ENCODE assay signal across 26 cellular contexts in genomic region chr14:94029250-94029649, GRCh38. TPM values are rescaled to one million over a fixed set of nuclear protein-coding genes. Genes with fewer than 3 reads are reported as not detected.
DNase-seq lines count a peak whose midpoint lies in the region; ATAC-seq and TF ChIP-seq lines count a peak whose summit lies in the region.
"Had no signal": no experiment of that assay in that cellular context is flagged by ENCODE, and none has a peak within 500 bp of the region (broad histone marks: within the 10 kb centered on the region; RNA-seq: fewer than 3 reads in every experiment).

No MANE protein-coding gene starts in this region.

- no peaks in the 10 kb centered on the region for H3K9me3 ChIP-seq in breast epithelium
- no peaks in the 10 kb centered on the region for H3K9me3 ChIP-seq in naive thymus-derived CD4-positive, alpha-beta T cell (ENCODE audit: control insufficient read depth in 2 of 3, low read length in 3 of 3)
- H3K9me3 ChIP-seq: A549, adrenal gland, heart left ventricle had no signal

- intact Hi-C loops in dendritic cell treated with granulocyte-macrophage colony-stimulating factor and Interleukin-4, amounts not matched to agents 40 ng/mL and 50 ng/mL, for 4 days (cut with micrococcal nuclease): loop anchor here (5.0 kb wide), 1 partner anchor 53 kb away; the partner anchor contains the start of genes DDX24 and IFI27L1
- intact Hi-C loops in breast epithelium (cut with DNase I; ENCODE audit: low total_unique reads): no loop called here
- intact Hi-C loops in naive thymus-derived CD4-positive, alpha-beta T cell (cut with micrococcal nuclease): no loop called here

- no peaks in the 10 kb centered on the region for H3K36me3 ChIP-seq in H7 (replicated peaks; ENCODE audit: control insufficient read depth, insufficient read depth, low read length)
- no peaks in the 10 kb centered on the region for H3K36me3 ChIP-seq in breast epithelium
- no peaks in the 10 kb centered on the region for H3K36me3 ChIP-seq in naive thymus-derived CD4-positive, alpha-beta T cell (ENCODE audit: control insufficient read depth in 2 of 3, insufficient read depth in 3 of 3, low read length in 3 of 3)
- H3K36me3 ChIP-seq: adrenal gland, heart left ventricle had no signal

- TF ChIP-seq CTCF in breast epithelium (IDR thresholded peaks at IDR 0.05): no peak

- H3K4me1 Mint-ChIP-seq in activated CD8-positive, alpha-beta memory T cell treated with anti-CD3 and anti-CD28 coated beads, Interleukin-2, amount 10 ng/mL, durations not matched to agents 7 days and 5 days: peaks cover 31% of the 10 kb centered on the region
- H3K4me1 Mint-ChIP-seq in dendritic cell treated with granulocyte-macrophage colony-stimulating factor and Interleukin-4, amounts not matched to agents 40 ng/mL and 50 ng/mL, for 4 days (ENCODE audit: low read depth): peaks cover 38% of the 10 kb centered on the region
- peaks cover 10 to 21% (median 14%) of the 10 kb centered on the region in 7 donors for H3K4me1 Mint-ChIP-seq in naive thymus-derived CD4-positive, alpha-beta T cell

- no peak overlapping the region for H3K27ac ChIP-seq in breast epithelium
- H3K27ac ChIP-seq in naive thymus-derived CD4-positive, alpha-beta T cell (ENCODE audit: low read depth, low read length): no peak overlapping the region
- H3K27ac ChIP-seq: A549, adrenal gland, heart left ventricle had no signal

- no peaks in the 10 kb centered on the region for H3K4me1 ChIP-seq in breast epithelium
- H3K4me1 ChIP-seq in naive thymus-derived CD4-positive, alpha-beta T cell (ENCODE audit: control insufficient read depth in 2 of 2, insufficient read depth in 2 of 2, low read length in 2 of 2): peaks cover 5 to 12% of the 10 kb centered on the region in 2 donors

- CTCF ChIA-PET in activated CD8-positive, alpha-beta memory T cell treated with anti-CD3 and anti-CD28 coated beads, Interleukin-2, amount 10 ng/mL, durations not matched to agents 7 days and 5 days (lab: Charles Lee): interaction anchor here (0.8 to 9.8 kb wide), 4 partner anchors 25 to 107 kb away, joined by 3 to 87 read pairs (median 8); no protein-coding TSS in a partner anchor
- CTCF ChIA-PET in naive thymus-derived CD4-positive, alpha-beta T cell (lab: Charles Lee): interaction anchor here (1.2 kb wide), 1 partner anchor 89 kb away, joined by 3 read pairs; no protein-coding TSS in a partner anchor

- POLR2A ChIA-PET in naive thymus-derived CD4-positive, alpha-beta T cell (lab: Charles Lee): interaction anchor here (0.5 to 0.7 kb wide), 2 partner anchors 50 to 153 kb away, joined by 3 read pairs; no protein-coding TSS in a partner anchor

- no peaks in the 10 kb centered on the region for H3K9me3 Mint-ChIP-seq in activated CD8-positive, alpha-beta memory T cell treated with anti-CD3 and anti-CD28 coated beads, Interleukin-2, amount 10 ng/mL, durations not matched to agents 7 days and 5 days (ENCODE audit: low read depth)
- no peaks in the 10 kb centered on the region for H3K9me3 Mint-ChIP-seq in dendritic cell treated with granulocyte-macrophage colony-stimulating factor and Interleukin-4, amounts not matched to agents 40 ng/mL and 50 ng/mL, for 4 days
- H3K9me3 Mint-ChIP-seq in naive thymus-derived CD4-positive, alpha-beta T cell: no peaks in the 10 kb centered on the region

- no peak overlapping the region for H3K4me3 Mint-ChIP-seq in activated CD8-positive, alpha-beta memory T cell treated with anti-CD3 and anti-CD28 coated beads, Interleukin-2, amount 10 ng/mL, durations not matched to agents 7 days and 5 days
- H3K4me3 Mint-ChIP-seq in dendritic cell treated with granulocyte-macrophage colony-stimulating factor and Interleukin-4, amounts not matched to agents 40 ng/mL and 50 ng/mL, for 4 days: no peak overlapping the region
- peak overlapping the region in 2 of 10 donors; percentile 27 to 51 for H3K4me3 Mint-ChIP-seq in naive thymus-derived CD4-positive, alpha-beta T cell

- H3K27me3 Mint-ChIP-seq in activated CD8-positive, alpha-beta memory T cell treated with anti-CD3 and anti-CD28 coated beads, Interleukin-2, amount 10 ng/mL, durations not matched to agents 7 days and 5 days: no peaks in the 10 kb centered on the region
- no peaks in the 10 kb centered on the region for H3K27me3 Mint-ChIP-seq in dendritic cell treated with granulocyte-macrophage colony-stimulating factor and Interleukin-4, amounts not matched to agents 40 ng/mL and 50 ng/mL, for 4 days
- peaks cover 0 to 2% (median 0%) of the 10 kb centered on the region in 5 donors for H3K27me3 Mint-ChIP-seq in naive thymus-derived CD4-positive, alpha-beta T cell

- no peak overlapping the region for H3K4me3 ChIP-seq in H7 (ENCODE audit: insufficient read depth, low read depth, low read length)
- H3K4me3 ChIP-seq in breast epithelium: no peak overlapping the region
- no peak overlapping the region for H3K4me3 ChIP-seq in naive thymus-derived CD4-positive, alpha-beta T cell (ENCODE audit: low read length)
- H3K4me3 ChIP-seq: A549, adrenal gland, heart left ventricle, lung had no signal

- H3K27me3 ChIP-seq in H7 (ENCODE audit: control insufficient read depth, insufficient read depth, low read length): peaks cover 6% of the 10 kb centered on the region
- H3K27me3 ChIP-seq in breast epithelium: no peaks in the 10 kb centered on the region
- no peaks in the 10 kb centered on the region for H3K27me3 ChIP-seq in naive thymus-derived CD4-positive, alpha-beta T cell (ENCODE audit: control insufficient read depth in 2 of 2, insufficient read depth in 2 of 2, low read length in 2 of 2)
- H3K27me3 ChIP-seq: adrenal gland, heart left ventricle had no signal

- peak overlapping the region; percentile 68 for H3K27ac Mint-ChIP-seq in activated CD8-positive, alpha-beta memory T cell treated with anti-CD3 and anti-CD28 coated beads, Interleukin-2, amount 10 ng/mL, durations not matched to agents 7 days and 5 days
- peak overlapping the region; percentile 37 for H3K27ac Mint-ChIP-seq in dendritic cell treated with granulocyte-macrophage colony-stimulating factor and Interleukin-4, amounts not matched to agents 40 ng/mL and 50 ng/mL, for 4 days
- H3K27ac Mint-ChIP-seq in naive thymus-derived CD4-positive, alpha-beta T cell: peak overlapping the region in 1 of 9 donors; percentile 1

- no peak for ATAC-seq in activated CD8-positive, alpha-beta memory T cell treated with anti-CD3 and anti-CD28 coated beads, Interleukin-2, amount 10 ng/mL, durations not matched to agents 7 days and 5 days
- ATAC-seq in naive thymus-derived CD4-positive, alpha-beta T cell: no peak
- ATAC-seq: A549, heart left ventricle had no signal

- DNase-seq in activated CD8-positive, alpha-beta memory T cell treated with anti-CD3 and anti-CD28 coated beads, Interleukin-2, amount 10 ng/mL, durations not matched to agents 7 days and 5 days: no peak
- no peak for DNase-seq in activated CD8-positive, alpha-beta memory T cell treated with anti-CD3 and anti-CD28 coated beads, Interleukin-2, amount 50 U/mL, for 4 hours
- DNase-seq in NOMO-1 (lab: John Stamatoyannopoulos, UW; ENCODE audit: unreplicated experiment in 2 of 2) (peak; percentile 54 to 78), H7 (no peak), mucosa of gallbladder (ENCODE audit: low spot score) (no peak), breast epithelium (ENCODE audit: low spot score in 2 of 2) (no peak)
- no peak for DNase-seq in naive thymus-derived CD4-positive, alpha-beta T cell
- DNase-seq: activated naive CD4-positive, alpha-beta T cell treated with Interleukin-2 at 50 U/mL for 16 hours; adrenal gland; effector CD8-positive, alpha-beta T cell; foreskin fibroblast; heart left ventricle; kidney glomerular epithelial cell; NCI-H2171; NCI-H524 treated with DMSO at 0.1 percent for 48 hours; stimulated activated CD4-positive, alpha-beta T cell treated with anti-CD3 and anti-CD28 coated beads, Interleukin-1b, Interleukin-23, amount 100 ng/mL, for 48 hours had no signal

- TF ChIP-seq POLR2A in breast epithelium (IDR thresholded peaks at IDR 0.05): no peak

- no peaks in the 10 kb centered on the region for H3K36me3 Mint-ChIP-seq in activated CD8-positive, alpha-beta memory T cell treated with anti-CD3 and anti-CD28 coated beads, Interleukin-2, amount 10 ng/mL, durations not matched to agents 7 days and 5 days
- H3K36me3 Mint-ChIP-seq in dendritic cell treated with granulocyte-macrophage colony-stimulating factor and Interleukin-4, amounts not matched to agents 40 ng/mL and 50 ng/mL, for 4 days (ENCODE audit: low read depth): no peaks in the 10 kb centered on the region
- peaks cover 0 to 2% (median 0%) of the 10 kb centered on the region in 5 donors for H3K36me3 Mint-ChIP-seq in naive thymus-derived CD4-positive, alpha-beta T cell

RNA-seq across cellular contexts. Expression of gene OTUB2, which starts 3.1 kb away (rescaled TPM):
- total RNA-seq in activated CD8-positive, alpha-beta memory T cell treated with anti-CD3 and anti-CD28 coated beads, Interleukin-2, amount 10 ng/mL, durations not matched to agents 7 days and 5 days: 1 to 10 TPM; 3.4 to 4.2 TPM
- 3.0 and 4.4 TPM in 2 replicates for total RNA-seq in H7 (2014; rRNA removed; shearing (Covaris generic))
- total RNA-seq in mucosa of gallbladder: 2.1 TPM
- 1 to 10 TPM in 1 of 3 donors, under 1 TPM in 2; 0.64 to 1.6 (median 0.73) TPM for total RNA-seq in breast epithelium
- total RNA-seq in naive thymus-derived CD4-positive, alpha-beta T cell: 1 to 10 TPM in 1 of 5 experiments, under 1 TPM in 3, not detected in 1; 0.11 to 2.5 (median 0.63) TPM
- polyA plus RNA-seq in naive thymus-derived CD4-positive, alpha-beta T cell: under 1 TPM; 0.35 to 0.56 TPM

RNA-seq across cellular contexts. Expression of gene CCDC197, which starts 32.1 kb away (rescaled TPM):
- total RNA-seq in activated CD8-positive, alpha-beta memory T cell treated with anti-CD3 and anti-CD28 coated beads, Interleukin-2, amount 10 ng/mL, durations not matched to agents 7 days and 5 days: under 1 TPM in 1 of 2 experiments, not detected in 1; 0.14 TPM
- not detected in 2 replicates for total RNA-seq in H7 (2014; rRNA removed; shearing (Covaris generic))
- total RNA-seq in mucosa of gallbladder: not detected
- not detected for total RNA-seq in breast epithelium
- not detected for total RNA-seq in naive thymus-derived CD4-positive, alpha-beta T cell
- not detected for polyA plus RNA-seq in naive thymus-derived CD4-positive, alpha-beta T cell
- total RNA-seq: activated CD8-positive, alpha-beta memory T cell treated with anti-CD3 and anti-CD28 coated beads for 36 hours; adrenal gland; chondrocyte; lung; MCF 10A; omental fat pad; skeletal muscle tissue had no signal
- polyA plus RNA-seq: A549, adrenal gland, BJ, esophagus, lung had no signal

RNA-seq across cellular contexts. Expression of gene DDX24, which starts 51.8 kb away (rescaled TPM):
- total RNA-seq in activated CD8-positive, alpha-beta memory T cell treated with anti-CD3 and anti-CD28 coated beads, Interleukin-2, amount 10 ng/mL, durations not matched to agents 7 days and 5 days: 100 to 1,000 TPM; 211 to 244 TPM
- 198 and 211 TPM in 2 replicates for total RNA-seq in H7 (2014; rRNA removed; shearing (Covaris generic))
- total RNA-seq in mucosa of gallbladder (187 TPM), breast epithelium (100 to 1,000 TPM; 156 to 201 (median 172) TPM)
- 100 to 1,000 TPM; 214 to 438 (median 333) TPM for total RNA-seq in naive thymus-derived CD4-positive, alpha-beta T cell
- polyA plus RNA-seq in naive thymus-derived CD4-positive, alpha-beta T cell: 100 to 1,000 TPM; 190 to 306 TPM

RNA-seq across cellular contexts. Expression of gene IFI27L1, which starts 51.9 kb away (rescaled TPM):
- total RNA-seq in activated CD8-positive, alpha-beta memory T cell treated with anti-CD3 and anti-CD28 coated beads, Interleukin-2, amount 10 ng/mL, durations not matched to agents 7 days and 5 days: 10 to 100 TPM; 42.8 to 55.4 TPM
- total RNA-seq in H7 (2014; rRNA removed; shearing (Covaris generic)): 14.3 and 16.4 TPM in 2 replicates
- total RNA-seq in mucosa of gallbladder (19.8 TPM), breast epithelium (10 to 100 TPM in 2 of 3 donors, 1 to 10 TPM in 1; 6.6 to 14.5 (median 10.6) TPM)
- 10 to 100 TPM in 2 of 5 experiments, 1 to 10 TPM in 3; 6.3 to 31.8 (median 8.2) TPM for total RNA-seq in naive thymus-derived CD4-positive, alpha-beta T cell
- 1 to 10 TPM; 7.6 to 8.5 TPM for polyA plus RNA-seq in naive thymus-derived CD4-positive, alpha-beta T cell

RNA-seq across cellular contexts. Expression of gene ASB2, which starts 52.9 kb away (rescaled TPM):
- 100 to 1,000 TPM; 116 to 177 TPM for total RNA-seq in activated CD8-positive, alpha-beta memory T cell treated with anti-CD3 and anti-CD28 coated beads, Interleukin-2, amount 10 ng/mL, durations not matched to agents 7 days and 5 days
- 0.21 TPM in 1 of 2 replicates, not detected in the other for total RNA-seq in H7 (2014; rRNA removed; shearing (Covaris generic))
- total RNA-seq in mucosa of gallbladder: 28.0 TPM
- 1 to 10 TPM in 2 of 3 donors, not detected in 1; 1.3 to 2.0 TPM for total RNA-seq in breast epithelium
- total RNA-seq in naive thymus-derived CD4-positive, alpha-beta T cell: 10 to 100 TPM in 1 of 5 experiments, 1 to 10 TPM in 2, under 1 TPM in 2; 0.32 to 63.1 (median 1.4) TPM
- polyA plus RNA-seq in naive thymus-derived CD4-positive, alpha-beta T cell: not detected
- total RNA-seq: MCF 10A had no signal

Comparison
In these comparisons a context has a peak if more than half of its experiments do, and no peak if none do; other contexts are left out.
1. DNase-seq: peak in NOMO-1 (2 of 2); none in activated CD8-positive, alpha-beta memory T cell treated with anti-CD3 and anti-CD28 coated beads, Interleukin-2, amount 10 ng/mL, durations not matched to agents 7 days and 5 days (single experiment), activated CD8-positive, alpha-beta memory T cell treated with anti-CD3 and anti-CD28 coated beads, Interleukin-2, amount 50 U/mL, for 4 hours (single experiment), H7 (single experiment), mucosa of gallbladder (single experiment), breast epithelium (0 of 2) and naive thymus-derived CD4-positive, alpha-beta T cell (0 of 9).